Comparison of ENCODE assay signal across 8 cellular contexts in the genomic region with DNA sequence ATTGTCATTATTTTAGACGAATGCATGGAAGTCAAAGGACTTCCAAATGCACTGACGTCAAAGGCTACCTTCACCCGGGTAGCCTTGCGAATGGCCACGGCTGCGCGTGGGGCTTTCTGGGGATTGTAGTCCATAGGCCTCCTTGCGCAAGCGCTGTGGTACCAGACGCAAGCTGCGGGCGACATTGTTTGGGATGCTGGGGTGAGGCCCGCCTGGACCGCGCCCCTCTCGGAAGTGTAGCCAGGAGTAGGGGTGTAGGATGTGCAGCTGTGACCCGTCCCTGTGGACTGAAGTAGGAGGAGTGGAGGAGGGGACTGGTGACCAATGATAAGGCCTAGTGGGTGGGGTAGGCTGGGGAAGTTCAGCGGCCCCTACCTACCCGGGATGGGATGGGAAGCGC.
DNase-seq lines count a peak whose midpoint lies in the region; ATAC-seq, FAIRE-seq and TF ChIP-seq lines count a peak whose summit lies in the region.
"Not testable (repeated sequence)": the region's sequence is repeated elsewhere in the genome, so short reads cannot be mapped to it uniquely, and the experiment has no call there.

No MANE protein-coding gene starts in this region.

- H3K27me3 Mint-ChIP-seq in stimulated activated naive B cell treated with anti-CD40 and anti-IgM and Interleukin-4, amounts not matched to agents 10 μg/mL and 1 μg/mL and 100 μg/mL, for 72 hours, result not testable (repeated sequence)

- H4K20me1 ChIP-seq in K562 (replicated peaks; ENCODE audit: control insufficient read depth, insufficient read depth, low read length), result not testable (repeated sequence)

- H3K4me2 ChIP-seq in K562 (ENCODE audit: insufficient read depth, low read length), result not testable (repeated sequence)

- TF ChIP-seq POLR2A in K562 (conservative IDR thresholded peaks at IDR 0.05), result not testable (repeated sequence)

- intact Hi-C loops in K562 (cut with micrococcal nuclease); mucosa of descending colon (cut with DNase I, micrococcal nuclease): not testable (repeated sequence)

- in situ Hi-C loops in K562 (cut with MboI), result not testable (repeated sequence)

- H3K27ac Mint-ChIP-seq in stimulated activated naive B cell treated with anti-CD40 and anti-IgM and Interleukin-4, amounts not matched to agents 10 μg/mL and 1 μg/mL and 100 μg/mL, for 72 hours, result not testable (repeated sequence)

- H3K4me3 ChIP-seq in BE2C (ENCODE audit: low read depth, low read length), result peak overlapping the region; percentile 23
- H3K4me3 ChIP-seq in LNCaP clone FGC (ENCODE audit: low read depth, low read length), result peak overlapping the region; percentile 38
- not testable (repeated sequence) for H3K4me3 ChIP-seq in K562, mucosa of descending colon
- H3K4me3 ChIP-seq in iPS-18a (ENCODE audit: low read length), result peak overlapping the region; percentile 24

- DNase-seq in BE2C (peak; percentile 71), K562 (ENCODE audit: extremely low read depth in 1 of 4, low spot score in 3 of 4) (peak; percentile 30 to 70 (median 40)), globus pallidus (ENCODE audit: low spot score) (peak; percentile 68), mucosa of descending colon (peak in 1 of 3 donors; percentile 32)
- DNase-seq in LNCaP clone FGC (ENCODE audit: low read depth); stimulated activated naive B cell treated with anti-CD40 and anti-IgM and Interleukin-4, amounts not matched to agents 10 μg/mL and 1 μg/mL and 100 μg/mL, for 72 hours: not testable (repeated sequence)

- ATAC-seq in SK-N-SH treated with all-trans-retinoic acid at 6 μM for 48 hours, result peak; percentile 99
- ATAC-seq in K562, result peak; percentile 96
- ATAC-seq in mucosa of descending colon, result peak; percentile 23
- peak; percentile 65 to 68 for ATAC-seq in stimulated activated naive B cell treated with anti-CD40 and anti-IgM and Interleukin-4, amounts not matched to agents 10 μg/mL and 1 μg/mL and 100 μg/mL, for 72 hours (replicated peaks)

- H2AFZ ChIP-seq in K562 (ENCODE audit: low read depth, low read length), result not testable (repeated sequence)

- H3K27me3 ChIP-seq in BE2C; K562 (ENCODE audit: control insufficient read depth in 2 of 2, insufficient read depth in 2 of 2, low read length in 2 of 2); iPS-18a (ENCODE audit: control insufficient read depth, insufficient read depth, low read length): not testable (repeated sequence)

- H3K9me3 Mint-ChIP-seq in stimulated activated naive B cell treated with anti-CD40 and anti-IgM and Interleukin-4, amounts not matched to agents 10 μg/mL and 1 μg/mL and 100 μg/mL, for 72 hours, result not testable (repeated sequence)

- not testable (repeated sequence) for FAIRE-seq in K562 (lab: Jason Lieb, UNC)

- H3K4me3 Mint-ChIP-seq in stimulated activated naive B cell treated with anti-CD40 and anti-IgM and Interleukin-4, amounts not matched to agents 10 μg/mL and 1 μg/mL and 100 μg/mL, for 72 hours, result peak overlapping the region; percentile 61 to 72

- H3K9me3 ChIP-seq in BE2C; K562 (replicated peaks; ENCODE audit: control insufficient read depth, insufficient read depth, low read depth, low read length); iPS-18a (ENCODE audit: control insufficient read depth, low read depth, low read length); mucosa of descending colon: not testable (repeated sequence)

- H3K9me1 ChIP-seq in K562 (ENCODE audit: control insufficient read depth, insufficient read depth, low read length), result not testable (repeated sequence)

- CTCF ChIA-PET in K562 (lab: Yijun Ruan, JAX; ENCODE audit: low intra/inter-chr PET ratio), result not testable (repeated sequence)

- not testable (repeated sequence) for H3K36me3 Mint-ChIP-seq in stimulated activated naive B cell treated with anti-CD40 and anti-IgM and Interleukin-4, amounts not matched to agents 10 μg/mL and 1 μg/mL and 100 μg/mL, for 72 hours

- POLR2A ChIA-PET in K562 (lab: Yijun Ruan, JAX), result not testable (repeated sequence)

- not testable (repeated sequence) for H3K27ac ChIP-seq in K562 (ENCODE audit: extremely low read depth, low read depth, low read length); iPS-18a (ENCODE audit: low read length)

- 23% methylated on average over 16 of the region's 20 CpGs for WGBS in K562 (ENCODE audit: insufficient coverage, low coverage, missing lambda C conversion rate)

- H3K36me3 ChIP-seq in BE2C; K562 (ENCODE audit: control insufficient read depth, insufficient read depth, low read length); iPS-18a (ENCODE audit: control insufficient read depth, low read depth, low read length); mucosa of descending colon (ENCODE audit: low read depth): not testable (repeated sequence)

- BruUV-seq in K562 (replicated peaks; lab: Mats Ljungman, UMichigan), result not testable (repeated sequence)

- TF ChIP-seq CTCF in BE2C (IDR thresholded peaks at IDR 0.05; ENCODE audit: low read depth, low read length); LNCaP clone FGC (IDR thresholded peaks at IDR 0.05; ENCODE audit: control insufficient read depth, extremely low read depth, insufficient read depth); K562 (IDR thresholded peaks at IDR 0.05 in 2 of 3, conservative IDR thresholded peaks at IDR 0.05 in 1 of 3; ENCODE audit: insufficient read depth in 2 of 3, low read depth in 1 of 3, low read length in 3 of 3); mucosa of descending colon (IDR thresholded peaks at IDR 0.05): not testable (repeated sequence)

- H3K4me1 Mint-ChIP-seq in stimulated activated naive B cell treated with anti-CD40 and anti-IgM and Interleukin-4, amounts not matched to agents 10 μg/mL and 1 μg/mL and 100 μg/mL, for 72 hours, result peaks cover 2 to 11% of the 10 kb centered on the region in 2 donors

- TF ChIP-seq EP300 in K562 (IDR thresholded peaks at IDR 0.05; ENCODE audit: low read length), result not testable (repeated sequence)

- not testable (repeated sequence) for H3K9ac ChIP-seq in K562 (ENCODE audit: insufficient read depth in 1 of 2, low read depth in 2 of 2, low read length in 2 of 2); iPS-18a (ENCODE audit: low read length)

- not testable (repeated sequence) for H3K4me1 ChIP-seq in BE2C; K562 (replicated peaks in 1 of 2; ENCODE audit: control insufficient read depth in 2 of 2, insufficient read depth in 2 of 2, low read length in 2 of 2); iPS-18a (ENCODE audit: control insufficient read depth, low read depth, low read length); mucosa of descending colon (ENCODE audit: low read depth)

- not testable (repeated sequence) for H3K79me2 ChIP-seq in K562 (ENCODE audit: control insufficient read depth, insufficient read depth, low read length)

- not testable (repeated sequence) for TF ChIP-seq RAD21 in K562 (CRISPR knock-in tag; conservative IDR thresholded peaks at IDR 0.05 in 1 of 2, IDR thresholded peaks at IDR 0.05 in 1 of 2)

TF ChIP-seq in K562, 482 proteins besides CTCF, POLR2A, EP300 and RAD21 (continues in another document):
- TF ChIP-seq, protein P1, sequence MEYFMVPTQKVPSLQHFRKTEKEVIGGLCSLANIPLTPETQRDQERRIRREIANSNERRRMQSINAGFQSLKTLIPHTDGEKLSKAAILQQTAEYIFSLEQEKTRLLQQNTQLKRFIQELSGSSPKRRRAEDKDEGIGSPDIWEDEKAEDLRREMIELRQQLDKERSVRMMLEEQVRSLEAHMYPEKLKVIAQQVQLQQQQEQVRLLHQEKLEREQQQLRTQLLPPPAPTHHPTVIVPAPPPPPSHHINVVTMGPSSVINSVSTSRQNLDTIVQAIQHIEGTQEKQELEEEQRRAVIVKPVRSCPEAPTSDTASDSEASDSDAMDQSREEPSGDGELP (CRISPR knock-in tag; IDR thresholded peaks at IDR 0.05; ENCODE audit: borderline replicate concordance), result 0 out of 2 replicates have a peak, but pooled peaks have one; percentile 24
- TF ChIP-seq CREM (IDR thresholded peaks at IDR 0.05; ENCODE audit: low read depth) (peak; percentile 63), ATF1 (tag; IDR thresholded peaks at IDR 0.05) (peak; percentile 82), HCFC1 (IDR thresholded peaks at IDR 0.05; ENCODE audit: low read depth, low read length) (peak; percentile 80), CREB1 (IDR thresholded peaks at IDR 0.05) (0 out of 2 replicates have a peak, but pooled peaks have one; percentile 30), CREB1 (CRISPR knock-in tag; IDR thresholded peaks at IDR 0.05) (peak; percentile 57; the same call in 1 of the 2 replicates), NRF1 (conservative IDR thresholded peaks at IDR 0.05 in 1 of 2, IDR thresholded peaks at IDR 0.05 in 1 of 2) (peak; percentile 89 to 91), CEBPB (tag; IDR thresholded peaks at IDR 0.05) (peak; percentile 94), CTBP1 (IDR thresholded peaks at IDR 0.05; ENCODE audit: borderline replicate concordance) (peak; percentile 44; the same call in 1 of the 2 replicates), SIX5 (IDR thresholded peaks at IDR 0.05; ENCODE audit: borderline replicate concordance in 1 of 2, insufficient read depth in 1 of 2, low read depth in 1 of 2, low read length in 2 of 2) (peak; percentile 33 to 39; a peak in 3 of 4 replicates), ZNF143 (CRISPR knock-in tag; IDR thresholded peaks at IDR 0.05) (peak; percentile 75), HNRNPLL (IDR thresholded peaks at IDR 0.05; ENCODE audit: low read depth, low read length, poor library complexity, severe bottlenecking) (peak; percentile 43), CEBPG (CRISPR knock-in tag; IDR thresholded peaks at IDR 0.05) (peak; percentile 61), CEBPG (tag; conservative IDR thresholded peaks at IDR 0.05 in 1 of 2, IDR thresholded peaks at IDR 0.05 in 1 of 2) (peak; percentile 36 to 62; a peak in 2 of 4 replicates), YY1 (IDR thresholded peaks at IDR 0.05; ENCODE audit: borderline replicate concordance in 1 of 3, control insufficient read depth in 1 of 3, extremely low read depth in 1 of 3, insufficient read depth in 3 of 3, insufficient read length in 1 of 3, insufficient replicate concordance in 2 of 3, low read depth in 1 of 3, low read length in 2 of 3) (peak in 2 of 3 experiments; percentile 21 to 56)
- not testable (repeated sequence) for TF ChIP-seq ATF1 (CRISPR knock-in tag; IDR thresholded peaks at IDR 0.05)

Comparison
In these comparisons a context has a peak if more than half of its experiments do, and no peak if none do; other contexts are left out.
1. ATAC-seq: peak in every context shown above with its lines; median percentile 99 in SK-N-SH treated with all-trans-retinoic acid at 6 μM for 48 hours; 96 in K562; 66 in stimulated activated naive B cell treated with anti-CD40 and anti-IgM and Interleukin-4, amounts not matched to agents 10 μg/mL and 1 μg/mL and 100 μg/mL, for 72 hours; 23 in mucosa of descending colon.